ENCODE assay signal across 17 cellular contexts in the genomic region with DNA sequence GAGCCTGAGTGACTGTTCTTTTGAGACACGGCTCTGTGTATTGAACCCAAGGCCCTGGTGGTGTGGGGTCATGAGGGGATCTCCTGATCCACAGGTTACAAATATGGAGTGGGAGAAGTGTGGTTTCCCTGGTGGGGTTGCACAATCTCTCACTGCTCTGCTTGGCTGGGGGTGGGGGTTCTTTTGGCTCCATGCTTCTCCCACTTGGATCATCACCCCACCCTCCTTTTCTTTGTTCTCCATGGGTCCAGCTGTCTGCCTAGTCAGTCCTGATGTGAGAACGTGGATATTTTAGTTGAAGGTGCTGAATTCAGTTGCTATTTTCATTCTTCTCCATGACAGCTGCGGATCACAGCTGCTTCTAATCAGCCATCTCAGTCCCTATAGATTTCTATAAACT. TPM values are rescaled to one million over a fixed set of nuclear protein-coding genes. Genes with fewer than 3 reads are reported as not detected.
DNase-seq lines count a peak whose midpoint lies in the region; ATAC-seq, FAIRE-seq and TF ChIP-seq lines count a peak whose summit lies in the region.
"Had no signal": no experiment of that assay in that cellular context is flagged by ENCODE, and none has a peak within 500 bp of the region (broad histone marks: within the 10 kb centered on the region; RNA-seq: fewer than 3 reads in every experiment).

No MANE protein-coding gene starts in this region.

- POLR2A ChIA-PET in HepG2 (lab: Yijun Ruan, JAX) (no interaction called here), Caco-2 (lab: Charles Lee) (no interaction called here)

- CTCF ChIA-PET in HepG2 (lab: Yijun Ruan, JAX; ENCODE audit: low intra/inter-chr PET ratio, low total read pairs) = no interaction called here
- CTCF ChIA-PET in Caco-2 (lab: Charles Lee) = no interaction called here

- TF ChIP-seq POLR2A in HepG2 (IDR thresholded peaks at IDR 0.05; ENCODE audit: insufficient read depth in 1 of 2, low read depth in 2 of 2, low read length in 2 of 2) = no peak
- TF ChIP-seq POLR2A in right lobe of liver (IDR thresholded peaks at IDR 0.05) = no peak

- H4K20me1 ChIP-seq in HepG2 (ENCODE audit: insufficient read depth, low read length) (peaks cover 33% of the 10 kb centered on the region; the same call in 1 of the 2 replicates), astrocyte (ENCODE audit: insufficient read depth, low read length) (peaks cover 10% of the 10 kb centered on the region)

- peaks cover 8 to 28% of the 10 kb centered on the region in 2 experiments; a peak in 4 of 5 replicates for H3K36me3 ChIP-seq in HepG2 (replicated peaks in 1 of 2; ENCODE audit: control insufficient read depth in 1 of 2, insufficient read depth in 2 of 2, low read length in 2 of 2)
- H3K36me3 ChIP-seq in right lobe of liver = no peaks in the 10 kb centered on the region
- H3K36me3 ChIP-seq in astrocyte (ENCODE audit: insufficient read depth, low read length) = no peaks in the 10 kb centered on the region
- H3K36me3 ChIP-seq in Caco-2 (ENCODE audit: control insufficient read depth, insufficient read depth, low read length) = peaks cover 4% of the 10 kb centered on the region

- H3K4me2 ChIP-seq in HepG2 (ENCODE audit: low read depth, low read length) (no peak overlapping the region; the same call in 1 of the 2 replicates), astrocyte (ENCODE audit: low read length) (peak overlapping the region; percentile 82)

- intact Hi-C loops in HepG2 (cut with micrococcal nuclease; ENCODE audit: unreplicated experiment) = no loop called here
- intact Hi-C loops in right lobe of liver (cut with DNase I) = no loop called here
- intact Hi-C loops in Caco-2 (cut with micrococcal nuclease; ENCODE audit: unreplicated experiment) = loop anchor here (2.0 kb wide), 1 partner anchor 32 kb away; no protein-coding TSS in a partner anchor

- H3K9me3 ChIP-seq in HepG2 (ENCODE audit: low read length) = peaks cover 13% of the 10 kb centered on the region; the same call in 1 of the 2 replicates
- H3K9me3 ChIP-seq in right lobe of liver = peaks cover 0 to 15% (median 0%) of the 10 kb centered on the region in 4 donors
- peaks cover 4% of the 10 kb centered on the region for H3K9me3 ChIP-seq in astrocyte (ENCODE audit: insufficient read depth, low read depth, low read length)
- peaks cover 38% of the 10 kb centered on the region for H3K9me3 ChIP-seq in Caco-2

- WGBS in HepG2 (ENCODE audit: low lambda C conversion rate) = 74% methylated on average over 3 of the region's 3 CpGs
- WGBS in right lobe of liver (ENCODE audit: insufficient coverage, low coverage, low lambda C conversion rate, missing lambda C conversion rate) = 64% methylated on average over 3 of the region's 3 CpGs

- ATAC-seq in HepG2 (no peak; the same call in 2 of the 3 replicates), right lobe of liver (no peak), GM19463 (IDR thresholded peaks at IDR 0.05; ENCODE audit: unreplicated experiment) (no peak), HG03520 (IDR thresholded peaks at IDR 0.05; ENCODE audit: unreplicated experiment) (no peak)
- ATAC-seq: GM12878, K562, Right ventricle myocardium inferior had no signal

- peak overlapping the region; percentile 89 for H3K27ac Mint-ChIP-seq in astrocyte (ENCODE audit: unreplicated experiment)
- H3K27ac Mint-ChIP-seq in glutamatergic neuron (ENCODE audit: unreplicated experiment) = peak overlapping the region; percentile 83
- H3K27ac Mint-ChIP-seq in Caco-2 (ENCODE audit: unreplicated experiment) = no peak overlapping the region

- FAIRE-seq in HepG2 (lab: Jason Lieb, UNC) (no peak), astrocyte (lab: Jason Lieb, UNC) (no peak)
- FAIRE-seq: GM12878, K562 had no signal

- H3K36me3 Mint-ChIP-seq in astrocyte (ENCODE audit: low read depth, unreplicated experiment) = peaks cover 42% of the 10 kb centered on the region
- H3K36me3 Mint-ChIP-seq in glutamatergic neuron (ENCODE audit: unreplicated experiment) = peaks cover 54% of the 10 kb centered on the region
- peaks cover 30% of the 10 kb centered on the region for H3K36me3 Mint-ChIP-seq in Caco-2 (ENCODE audit: insufficient read depth, unreplicated experiment)

- no peak for TF ChIP-seq CTCF in HepG2 (CRISPR knock-in tag; IDR thresholded peaks at IDR 0.05)
- no peak for TF ChIP-seq CTCF in right lobe of liver (IDR thresholded peaks at IDR 0.05)
- TF ChIP-seq CTCF in astrocyte (IDR thresholded peaks at IDR 0.05; ENCODE audit: insufficient read depth, low read depth, low read length) = no peak
- no peak for TF ChIP-seq CTCF in glutamatergic neuron (IDR thresholded peaks at IDR 0.05; ENCODE audit: partially characterized antibody, unreplicated experiment)
- TF ChIP-seq CTCF in Caco-2 (IDR thresholded peaks at IDR 0.05; ENCODE audit: insufficient read depth in 1 of 2, low read depth in 1 of 2, low read length in 1 of 2, severe bottlenecking in 1 of 2, unreplicated experiment in 1 of 2) = no peak

- no peak overlapping the region for H3K4me3 Mint-ChIP-seq in astrocyte (ENCODE audit: unreplicated experiment)
- no peak overlapping the region for H3K4me3 Mint-ChIP-seq in glutamatergic neuron (ENCODE audit: unreplicated experiment)
- H3K4me3 Mint-ChIP-seq in Caco-2 (ENCODE audit: unreplicated experiment) = no peak overlapping the region
- H3K4me3 Mint-ChIP-seq: CD14-positive monocyte had no signal

- no peak overlapping the region for H3K9ac ChIP-seq in HepG2 (ENCODE audit: insufficient read depth, low read depth, low read length)
- H3K9ac ChIP-seq in astrocyte (ENCODE audit: low read length) = peak overlapping the region; percentile 45

- H3K27me3 Mint-ChIP-seq in astrocyte (ENCODE audit: low read depth, unreplicated experiment) (no peaks in the 10 kb centered on the region), glutamatergic neuron (ENCODE audit: unreplicated experiment) (no peaks in the 10 kb centered on the region), Caco-2 (ENCODE audit: insufficient read depth, unreplicated experiment) (no peaks in the 10 kb centered on the region)

- H3K27ac ChIP-seq in HepG2 (ENCODE audit: extremely low read length, insufficient read depth, low read length) = no peak overlapping the region
- no peak overlapping the region for H3K27ac ChIP-seq in right lobe of liver
- H3K27ac ChIP-seq in astrocyte (ENCODE audit: low read depth, low read length) = peak overlapping the region; percentile 87

- H3K9me3 Mint-ChIP-seq in astrocyte (ENCODE audit: unreplicated experiment) (peaks cover 38% of the 10 kb centered on the region), glutamatergic neuron (ENCODE audit: unreplicated experiment) (peaks cover 3% of the 10 kb centered on the region), Caco-2 (ENCODE audit: unreplicated experiment) (peaks cover 74% of the 10 kb centered on the region)

- TF ChIP-seq RAD21 in HepG2 (CRISPR knock-in tag; IDR thresholded peaks at IDR 0.05) = no peak

- H3K4me1 Mint-ChIP-seq in astrocyte (ENCODE audit: low read depth, unreplicated experiment) (peaks cover 25% of the 10 kb centered on the region), glutamatergic neuron (ENCODE audit: low read depth, unreplicated experiment) (no peaks in the 10 kb centered on the region), Caco-2 (ENCODE audit: low read depth, unreplicated experiment) (peaks cover 7% of the 10 kb centered on the region)

- peaks cover 39% of the 10 kb centered on the region for H3K4me1 ChIP-seq in HepG2 (ENCODE audit: insufficient read depth, low read length)
- no peaks in the 10 kb centered on the region for H3K4me1 ChIP-seq in right lobe of liver
- peaks cover 16% of the 10 kb centered on the region for H3K4me1 ChIP-seq in astrocyte (ENCODE audit: insufficient read depth, low read length)
- H3K4me1 ChIP-seq in Caco-2 = peaks cover 9% of the 10 kb centered on the region; the same call in 1 of the 2 replicates

- no peak overlapping the region for H3K4me3 ChIP-seq in HepG2 (replicated peaks in 1 of 3; ENCODE audit: insufficient read depth in 1 of 3, low read depth in 2 of 3, low read length in 3 of 3)
- no peak overlapping the region for H3K4me3 ChIP-seq in right lobe of liver
- no peak overlapping the region for H3K4me3 ChIP-seq in astrocyte (ENCODE audit: insufficient read depth, low read depth, low read length)
- no peak overlapping the region for H3K4me3 ChIP-seq in Caco-2 (ENCODE audit: low read depth, low read length)
- H3K4me3 ChIP-seq: GM12878, HAP-1, K562 had no signal

- DNase-seq in HepG2 (ENCODE audit: low spot score) (no peak), right lobe of liver (no peak), astrocyte (ENCODE audit: low read depth) (peak; percentile 70), glutamatergic neuron (no peak), Caco-2 (no peak), cerebellar cortex (ENCODE audit: low spot score) (no peak)
- DNase-seq: 8988T, COR-L47, NCI-H1436 treated with DMSO at 0.1 percent for 48 hours, NCI-H526 had no signal

- BruUV-seq in HepG2 (replicated peaks; lab: Mats Ljungman, UMichigan) (no TSS peak), Caco-2 (replicated peaks; lab: Mats Ljungman, UMichigan) (no TSS peak)

- peaks cover 93% of the 10 kb centered on the region for H3K79me2 ChIP-seq in HepG2 (ENCODE audit: insufficient read depth, low read length)
- peaks cover 77% of the 10 kb centered on the region for H3K79me2 ChIP-seq in astrocyte (ENCODE audit: insufficient read depth, low read length)

- H2AFZ ChIP-seq in HepG2 (ENCODE audit: low read length) (no peak overlapping the region), astrocyte (ENCODE audit: low read depth, low read length) (no peak overlapping the region)

- TF ChIP-seq EP300 in HepG2 (IDR thresholded peaks at IDR 0.05; ENCODE audit: low read depth in 2 of 2, low read length in 2 of 2) = no peak
- no peak for TF ChIP-seq EP300 in HepG2 (CRISPR knock-in tag; IDR thresholded peaks at IDR 0.05; ENCODE audit: borderline replicate concordance)

- no peaks in the 10 kb centered on the region for H3K27me3 ChIP-seq in HepG2 (ENCODE audit: control insufficient read depth in 1 of 2, insufficient read depth in 2 of 2, low read length in 2 of 2)
- H3K27me3 ChIP-seq in right lobe of liver = no peaks in the 10 kb centered on the region
- no peaks in the 10 kb centered on the region for H3K27me3 ChIP-seq in astrocyte (ENCODE audit: insufficient read depth, low read length)
- H3K27me3 ChIP-seq in Caco-2 (replicated peaks; ENCODE audit: control insufficient read depth, insufficient read depth, low read length) = no peaks in the 10 kb centered on the region

- in situ Hi-C loops in HepG2 (cut with HindIII; ENCODE audit: extremely low pct_ligation_motif_present, low pct_unique_long_range_greater_than_20kb) = no loop called here

RNA-seq across cellular contexts. Expression of a gene that starts 37.9 kb away (rescaled TPM):
- total RNA-seq in HepG2 (2016; rRNA removed; fragmentation: Illumina TruSeq; extraction: Trizol) (99.0 and 159 TPM in 2 replicates), right lobe of liver (10 to 100 TPM; 21.7 to 31.8 (median 26.8) TPM), astrocyte (66.2 and 68.1 TPM in 2 replicates), glutamatergic neuron (ENCODE audit: unreplicated experiment) (50.8 TPM), Caco-2 (2022) (102 and 105 TPM in 2 replicates)
- total RNA-seq in HepG2 (2016; cell fraction: cytosol; rRNA removed; fragmentation: Illumina TruSeq; extraction: Trizol; ENCODE audit: low read depth) = 13.8 and 16.6 TPM in 2 replicates
- total RNA-seq in HepG2 (2016; cell fraction: insoluble cytoplasmic fraction; rRNA removed; fragmentation: Illumina TruSeq; extraction: Trizol) = 107 and 167 TPM in 2 replicates
- total RNA-seq in HepG2 (2016; cell fraction: membrane; rRNA removed; fragmentation: Illumina TruSeq; extraction: Trizol) = 27.7 and 34.8 TPM in 2 replicates
- 78.6 and 83.3 TPM in 2 replicates for total RNA-seq in HepG2 (2016; cell fraction: nucleus; rRNA removed; fragmentation: Illumina TruSeq; extraction: Trizol)
- 33.0 and 39.4 TPM in 2 replicates for polyA plus RNA-seq in HepG2 (2011; rRNA removed)
- polyA plus RNA-seq in HepG2 (2011; cell fraction: cytosol; rRNA removed) = 12.4 and 18.2 TPM in 2 replicates
- polyA plus RNA-seq in HepG2 (2011; cell fraction: nucleus; rRNA removed) = 33.3 and 39.4 TPM in 2 replicates
- polyA plus RNA-seq in HepG2 (2012) = 60.7 and 80.2 TPM in 2 replicates
- polyA plus RNA-seq in HepG2 (2016; cell fraction: cytosol; fragmentation: Illumina TruSeq; extraction: Trizol; ENCODE audit: low read depth) = 5.1 and 5.9 TPM in 2 replicates
- 103 and 105 TPM in 2 replicates for polyA plus RNA-seq in HepG2 (2016; cell fraction: insoluble cytoplasmic fraction; fragmentation: Illumina TruSeq; extraction: Trizol; ENCODE audit: low read depth)
- 12.6 and 14.4 TPM in 2 replicates for polyA plus RNA-seq in HepG2 (2016; cell fraction: membrane; fragmentation: Illumina TruSeq; extraction: Trizol; ENCODE audit: low read depth)
- polyA plus RNA-seq in HepG2 (2016; cell fraction: nucleus; fragmentation: Illumina TruSeq; extraction: Trizol; ENCODE audit: insufficient read depth, low read depth) = 46.9 and 49.0 TPM in 2 replicates
- 9.0 and 17.9 TPM in 2 replicates for polyA minus RNA-seq in HepG2 (2011; rRNA and poly(A)+ RNA removed; ENCODE audit: low replicate concordance)
- polyA minus RNA-seq in HepG2 (2011; cell fraction: cytosol; rRNA and poly(A)+ RNA removed) = 50.4 and 57.0 TPM in 2 replicates
- 169 and 218 TPM in 2 replicates for polyA minus RNA-seq in HepG2 (2011; cell fraction: nucleus; rRNA and poly(A)+ RNA removed)
